In the genomic region with DNA sequence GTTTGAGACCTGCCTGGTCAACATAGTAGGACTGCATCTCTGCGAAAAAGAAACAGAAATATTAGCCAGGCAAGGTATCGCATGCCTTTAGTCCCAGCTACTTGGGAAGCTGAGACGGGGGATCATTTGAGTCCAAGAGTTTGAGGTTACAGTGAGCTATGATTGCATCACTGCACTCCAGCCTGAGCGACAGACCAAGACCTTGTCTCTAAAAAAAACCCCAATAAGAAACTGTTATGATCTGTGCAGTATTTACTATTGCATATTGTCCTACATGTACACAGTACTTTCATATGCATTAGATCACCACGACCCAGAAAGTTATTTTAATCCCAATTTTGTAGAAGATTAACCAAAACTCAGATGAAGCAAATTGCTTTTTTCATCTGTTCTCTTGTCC, we compare ENCODE assay signal across 21 cellular contexts.
"Had no signal": no experiment of that assay in that cellular context is flagged by ENCODE, and none has a peak within 500 bp of the region (broad histone marks: within the 10 kb centered on the region; RNA-seq: fewer than 3 reads in every experiment).

No MANE protein-coding gene starts in this region.

- FAIRE-seq: endothelial cell of umbilical vein had no signal

- H3K4me1 ChIP-seq: esophagus squamous epithelium, right atrium auricular region, suprapubic skin had no signal

- H3K4me3 ChIP-seq: esophagus squamous epithelium, right atrium auricular region, skin epidermis, suprapubic skin had no signal

- DNase-seq: activated CD4-positive, alpha-beta T cell treated with anti-CD3 and anti-CD28 coated beads, Interleukin-2, amount 10 ng/mL, durations not matched to agents 7 days and 5 days; activated CD8-positive, alpha-beta memory T cell treated with anti-CD3 and anti-CD28 coated beads, Interleukin-2, amount 50 U/mL, for 48 hours; activated gamma-delta T cell treated with Interleukin-2 at 50 U/mL for 16 hours; activated T-cell treated with anti-CD3 and anti-CD28 coated beads, Interleukin-2, amount 50 U/mL, for 72 hours; cortex of kidney; effector CD8-positive, alpha-beta T cell; esophagus squamous epithelium; hypothalamus; kidney glomerular epithelial cell; left ventricle myocardium superior; mesendoderm; nucleus accumbens; posterior cingulate gyrus; stimulated activated CD4-positive, alpha-beta T cell treated with anti-CD3 and anti-CD28 coated beads, Interleukin-15, amount 100 ng/mL, for 24 hours; stimulated activated CD4-positive, alpha-beta T cell treated with anti-CD3 and anti-CD28 coated beads, Interleukin-4, amount 100 ng/mL, for 24 hours; stimulated activated CD8-positive, alpha-beta memory T cell treated with anti-CD3 and anti-CD28 coated beads, Interleukin-4, amount 100 ng/mL, for 48 hours; trophoblast cell had no signal

- H3K27ac ChIP-seq: esophagus squamous epithelium, right atrium auricular region, skin epidermis, suprapubic skin had no signal

- ATAC-seq: activated T-cell treated with anti-CD3 and anti-CD28 coated beads, Interleukin-2, amount 50 U/mL, for 72 hours; left ventricle myocardium superior had no signal

- H3K27me3 ChIP-seq: esophagus squamous epithelium, right atrium auricular region, suprapubic skin had no signal

- H3K9me3 ChIP-seq: suprapubic skin had no signal
